1 cellular context compared by ENCODE assay signal in genomic region chr14:68762944-68763831, GRCh38.
A peak's percentile ranks its signal among the peaks of the same experiment; 100 is the strongest.
TF ChIP-seq lines count a peak whose summit lies in the region.

No MANE protein-coding gene starts in this region.

TF ChIP-seq in HepG2, 621 proteins besides CTCF, POLR2A, EP300 and RAD21 (continued from another document):
- TF ChIP-seq ZNF687 (CRISPR knock-in tag; IDR thresholded peaks at IDR 0.05) = peak; percentile 59
- peak; percentile 20; the same call in 1 of the 2 replicates for TF ChIP-seq ZBTB7B (CRISPR knock-in tag; IDR thresholded peaks at IDR 0.05)
- TF ChIP-seq ZNF335 (CRISPR knock-in tag; IDR thresholded peaks at IDR 0.05) = no peak
- TF ChIP-seq ZNF382 (CRISPR knock-in tag; IDR thresholded peaks at IDR 0.05; ENCODE audit: borderline replicate concordance) = no peak
- TF ChIP-seq CHD2 (IDR thresholded peaks at IDR 0.05; ENCODE audit: low read depth, low read length) = no peak
- TF ChIP-seq ZNF569 (CRISPR knock-in tag; IDR thresholded peaks at IDR 0.05; ENCODE audit: borderline replicate concordance) = no peak
- TF ChIP-seq ZNF766 (CRISPR knock-in tag; IDR thresholded peaks at IDR 0.05; ENCODE audit: borderline replicate concordance) = no peak
- TF ChIP-seq, protein P1, sequence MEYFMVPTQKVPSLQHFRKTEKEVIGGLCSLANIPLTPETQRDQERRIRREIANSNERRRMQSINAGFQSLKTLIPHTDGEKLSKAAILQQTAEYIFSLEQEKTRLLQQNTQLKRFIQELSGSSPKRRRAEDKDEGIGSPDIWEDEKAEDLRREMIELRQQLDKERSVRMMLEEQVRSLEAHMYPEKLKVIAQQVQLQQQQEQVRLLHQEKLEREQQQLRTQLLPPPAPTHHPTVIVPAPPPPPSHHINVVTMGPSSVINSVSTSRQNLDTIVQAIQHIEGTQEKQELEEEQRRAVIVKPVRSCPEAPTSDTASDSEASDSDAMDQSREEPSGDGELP (IDR thresholded peaks at IDR 0.05; ENCODE audit: borderline replicate concordance, low read depth) = peak; percentile 44; the same call in 1 of the 2 replicates
- no peak for TF ChIP-seq FOXA1 (IDR thresholded peaks at IDR 0.05)
- peak; percentile 26; the same call in 1 of the 2 replicates for TF ChIP-seq FOXA1 (CRISPR knock-in tag; IDR thresholded peaks at IDR 0.05)
- peak; percentile 32; the same call in 1 of the 2 replicates for TF ChIP-seq FOXP4 (CRISPR knock-in tag; IDR thresholded peaks at IDR 0.05)
- peak; percentile 88; the same call in 1 of the 2 replicates for TF ChIP-seq ZNF792 (CRISPR knock-in tag; IDR thresholded peaks at IDR 0.05)
- TF ChIP-seq KLF11 (CRISPR knock-in tag; IDR thresholded peaks at IDR 0.05) = no peak
- TF ChIP-seq ZNF460 (CRISPR knock-in tag; IDR thresholded peaks at IDR 0.05; ENCODE audit: borderline replicate concordance) = no peak
- no peak for TF ChIP-seq RARA (CRISPR knock-in tag; IDR thresholded peaks at IDR 0.05)
- TF ChIP-seq, protein P2, sequence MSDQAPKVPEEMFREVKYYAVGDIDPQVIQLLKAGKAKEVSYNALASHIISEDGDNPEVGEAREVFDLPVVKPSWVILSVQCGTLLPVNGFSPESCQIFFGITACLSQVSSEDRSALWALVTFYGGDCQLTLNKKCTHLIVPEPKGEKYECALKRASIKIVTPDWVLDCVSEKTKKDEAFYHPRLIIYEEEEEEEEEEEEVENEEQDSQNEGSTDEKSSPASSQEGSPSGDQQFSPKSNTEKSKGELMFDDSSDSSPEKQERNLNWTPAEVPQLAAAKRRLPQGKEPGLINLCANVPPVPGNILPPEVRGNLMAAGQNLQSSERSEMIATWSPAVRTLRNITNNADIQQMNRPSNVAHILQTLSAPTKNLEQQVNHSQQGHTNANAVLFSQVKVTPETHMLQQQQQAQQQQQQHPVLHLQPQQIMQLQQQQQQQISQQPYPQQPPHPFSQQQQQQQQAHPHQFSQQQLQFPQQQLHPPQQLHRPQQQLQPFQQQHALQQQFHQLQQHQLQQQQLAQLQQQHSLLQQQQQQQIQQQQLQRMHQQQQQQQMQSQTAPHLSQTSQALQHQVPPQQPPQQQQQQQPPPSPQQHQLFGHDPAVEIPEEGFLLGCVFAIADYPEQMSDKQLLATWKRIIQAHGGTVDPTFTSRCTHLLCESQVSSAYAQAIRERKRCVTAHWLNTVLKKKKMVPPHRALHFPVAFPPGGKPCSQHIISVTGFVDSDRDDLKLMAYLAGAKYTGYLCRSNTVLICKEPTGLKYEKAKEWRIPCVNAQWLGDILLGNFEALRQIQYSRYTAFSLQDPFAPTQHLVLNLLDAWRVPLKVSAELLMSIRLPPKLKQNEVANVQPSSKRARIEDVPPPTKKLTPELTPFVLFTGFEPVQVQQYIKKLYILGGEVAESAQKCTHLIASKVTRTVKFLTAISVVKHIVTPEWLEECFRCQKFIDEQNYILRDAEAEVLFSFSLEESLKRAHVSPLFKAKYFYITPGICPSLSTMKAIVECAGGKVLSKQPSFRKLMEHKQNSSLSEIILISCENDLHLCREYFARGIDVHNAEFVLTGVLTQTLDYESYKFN (CRISPR knock-in tag; conservative IDR thresholded peaks at IDR 0.05) = peak; percentile 49
- TF ChIP-seq ZNF468 (CRISPR knock-in tag; IDR thresholded peaks at IDR 0.05) = no peak
- TF ChIP-seq TFDP1 (CRISPR knock-in tag; IDR thresholded peaks at IDR 0.05; ENCODE audit: borderline replicate concordance) = 0 out of 2 replicates have a peak, but pooled peaks have one; percentile 15
- no peak for TF ChIP-seq HNF1B (CRISPR knock-in tag; IDR thresholded peaks at IDR 0.05)
- TF ChIP-seq XRCC5 (optimal IDR thresholded peaks at IDR 0.05; ENCODE audit: low read length) = peak; percentile 67
- no peak for TF ChIP-seq SOX6 (IDR thresholded peaks at IDR 0.05)
- TF ChIP-seq SOX6 (CRISPR knock-in tag; IDR thresholded peaks at IDR 0.05) = 0 out of 2 replicates have a peak, but pooled peaks have one; percentile 22
- peak; percentile 28; the same call in 1 of the 2 replicates for TF ChIP-seq ZNF512B (CRISPR knock-in tag; IDR thresholded peaks at IDR 0.05; ENCODE audit: borderline replicate concordance)
- TF ChIP-seq ZMYM3 (CRISPR knock-in tag; IDR thresholded peaks at IDR 0.05) = 0 out of 2 replicates have a peak, but pooled peaks have one; percentile 19
- 0 out of 2 replicates have a peak, but pooled peaks have one; percentile 23 for TF ChIP-seq TARDBP (CRISPR knock-in tag; IDR thresholded peaks at IDR 0.05)
- TF ChIP-seq SP5 (CRISPR knock-in tag; IDR thresholded peaks at IDR 0.05; ENCODE audit: borderline replicate concordance, low read depth) = peak; percentile 59; the same call in 1 of the 2 replicates
- TF ChIP-seq GFI1 (CRISPR knock-in tag; IDR thresholded peaks at IDR 0.05; ENCODE audit: borderline replicate concordance) = 0 out of 2 replicates have a peak, but pooled peaks have one; percentile 37
- 0 out of 2 replicates have a peak, but pooled peaks have one; percentile 13 for TF ChIP-seq HOXA3 (CRISPR knock-in tag; IDR thresholded peaks at IDR 0.05)
- TF ChIP-seq DRAP1 (CRISPR knock-in tag; IDR thresholded peaks at IDR 0.05) = 0 out of 2 replicates have a peak, but pooled peaks have one; percentile 34
- no peak for TF ChIP-seq SP2 (CRISPR knock-in tag; IDR thresholded peaks at IDR 0.05)
